Comparison of ENCODE assay signal across 18 cellular contexts in genomic region chr9:123561055-123561454, GRCh38.
DNase-seq lines count a peak whose midpoint lies in the region; ATAC-seq lines count a peak whose summit lies in the region.
"Had no signal": no experiment of that assay in that cellular context is flagged by ENCODE, and none has a peak within 500 bp of the region (broad histone marks: within the 10 kb centered on the region; RNA-seq: fewer than 3 reads in every experiment).

No MANE protein-coding gene starts in this region.

- H3K4me3 ChIP-seq in H7 (ENCODE audit: insufficient read depth, low read depth, low read length) = no peak overlapping the region
- H3K4me3 ChIP-seq: dorsolateral prefrontal cortex, gastroesophageal sphincter, prostate gland, skin epidermis had no signal

- no peaks in the 10 kb centered on the region for H3K36me3 ChIP-seq in H7 (replicated peaks; ENCODE audit: control insufficient read depth, insufficient read depth, low read length)
- H3K36me3 ChIP-seq: brain microvascular endothelial cell, prostate gland had no signal

- no peak for ATAC-seq in GM18517 (IDR thresholded peaks at IDR 0.05; ENCODE audit: unreplicated experiment)
- no peak for ATAC-seq in GM21526 (IDR thresholded peaks at IDR 0.05; ENCODE audit: low FRiP score, unreplicated experiment)
- ATAC-seq: activated T-cell treated with anti-CD3 and anti-CD28 coated beads, Interleukin-2, amount 50 U/mL, for 4 hours; gastroesophageal sphincter had no signal

- DNase-seq in H7 (peak; percentile 41), NCI-H187 (lab: John Stamatoyannopoulos, UW) (peak; percentile 36 to 37), NCI-H748 (lab: John Stamatoyannopoulos, UW; ENCODE audit: unreplicated experiment) (peak; percentile 98), left kidney (ENCODE audit: low read depth, low spot score) (peak; percentile 56), KG1 (lab: John Stamatoyannopoulos, UW) (no peak)
- DNase-seq: activated CD4-positive, alpha-beta memory T cell treated with anti-CD3 and anti-CD28 coated beads for 36 hours; activated naive CD8-positive, alpha-beta T cell treated with anti-CD3 and anti-CD28 coated beads for 36 hours; activated T-cell treated with anti-CD3 and anti-CD28 coated beads, Interleukin-2, amount 50 U/mL, for 4 hours; brain microvascular endothelial cell; dorsolateral prefrontal cortex; naive B cell; stimulated activated CD4-positive, alpha-beta T cell treated with anti-CD3 and anti-CD28 coated beads, Interleukin-4, amount 100 ng/mL, for 4 hours; stimulated activated CD8-positive, alpha-beta memory T cell treated with anti-CD3 and anti-CD28 coated beads, Interleukin-4, amount 100 ng/mL, for 48 hours had no signal

- no peaks in the 10 kb centered on the region for H3K27me3 ChIP-seq in H7 (ENCODE audit: control insufficient read depth, insufficient read depth, low read length)
- H3K27me3 ChIP-seq: brain microvascular endothelial cell, dorsolateral prefrontal cortex, gastroesophageal sphincter had no signal
